27 cellular contexts compared by ENCODE assay signal in the genomic region with DNA sequence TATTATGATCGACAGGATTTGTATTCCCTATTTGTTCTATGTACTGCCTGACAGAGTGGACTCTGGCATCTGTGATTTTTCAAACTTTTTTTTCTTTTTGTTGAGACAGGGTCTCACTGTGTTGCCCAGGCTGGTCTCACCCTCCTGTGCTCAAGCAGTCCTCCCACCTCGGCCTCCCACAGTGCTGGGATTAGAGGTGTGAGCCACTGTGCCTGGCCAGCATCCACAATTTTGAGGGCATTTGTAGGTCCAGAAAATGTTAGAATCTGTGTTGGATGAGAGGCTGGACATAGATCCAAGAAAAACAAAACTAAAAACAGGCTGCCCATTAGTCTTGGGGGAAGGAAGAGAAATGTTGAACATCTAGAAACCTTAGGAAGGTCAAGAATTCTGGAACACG. TPM values are rescaled to one million over a fixed set of nuclear protein-coding genes. Genes with fewer than 3 reads are reported as not detected.
A peak's percentile ranks its signal among the peaks of the same experiment; 100 is the strongest.
DNase-seq lines count a peak whose midpoint lies in the region; ATAC-seq and TF ChIP-seq lines count a peak whose summit lies in the region.
"Had no signal": no experiment of that assay in that cellular context is flagged by ENCODE, and none has a peak within 500 bp of the region (broad histone marks: within the 10 kb centered on the region; RNA-seq: fewer than 3 reads in every experiment).

No MANE protein-coding gene starts in this region.

- intact Hi-C loops in IMR-90 (cut with micrococcal nuclease) (no loop called here), left ventricle myocardium superior (cut with micrococcal nuclease) (no loop called here)

- in situ Hi-C loops in IMR-90 (cut with MboI; ENCODE audit: low sequenced_read_pairs), result no loop called here

- ATAC-seq in IMR-90 (ENCODE audit: low read depth) (no peak; the same call in 1 of the 2 replicates), left ventricle myocardium superior (no peak)
- no peak for ATAC-seq in effector memory CD8-positive, alpha-beta T cell (replicated peaks)
- ATAC-seq: heart right ventricle, left colon, natural killer cell, right cardiac atrium had no signal

- peak overlapping the region; percentile 58 for H2BK120ac ChIP-seq in IMR-90 (ENCODE audit: low read depth, low read length)

- peaks cover 22 to 39% of the 10 kb centered on the region in 2 experiments for H3K79me1 ChIP-seq in IMR-90 (ENCODE audit: low read depth in 1 of 2, low read length in 2 of 2)

- no peak for TF ChIP-seq CTCF in IMR-90 (conservative IDR thresholded peaks at IDR 0.05; ENCODE audit: low read depth, low read length)
- no peak for TF ChIP-seq CTCF in nephron progenitor cell (IDR thresholded peaks at IDR 0.05)

- no peaks in the 10 kb centered on the region for H3K27me3 ChIP-seq in IMR-90 (ENCODE audit: control insufficient read depth, insufficient read depth, low read length)
- H3K27me3 ChIP-seq: dorsolateral prefrontal cortex, heart right ventricle, vagina had no signal

- no peaks in the 10 kb centered on the region for H3K9me3 Mint-ChIP-seq in nephron progenitor cell
- H3K9me3 Mint-ChIP-seq in effector memory CD8-positive, alpha-beta T cell, result no peaks in the 10 kb centered on the region
- H3K9me3 Mint-ChIP-seq: activated CD4-positive, alpha-beta memory T cell treated with anti-CD3 and anti-CD28 coated beads for 36 hours; central memory CD8-positive, alpha-beta T cell; natural killer cell had no signal

- H3K4me1 Mint-ChIP-seq in nephron progenitor cell, result no peaks in the 10 kb centered on the region
- peaks cover 2 to 6% of the 10 kb centered on the region in 2 donors for H3K4me1 Mint-ChIP-seq in effector memory CD8-positive, alpha-beta T cell (ENCODE audit: low read depth in 2 of 2)

- H3K9me1 ChIP-seq in IMR-90 (ENCODE audit: insufficient read depth, low read length), result peaks cover 7% of the 10 kb centered on the region

- peak overlapping the region; percentile 11; the same call in 1 of the 2 replicates for H2AK5ac ChIP-seq in IMR-90 (ENCODE audit: low read depth, low read length)

- no peak overlapping the region; the same call in 1 of the 2 replicates for H4K5ac ChIP-seq in IMR-90 (ENCODE audit: low read depth, low read length)

- H3K27ac Mint-ChIP-seq in nephron progenitor cell, result peak overlapping the region; percentile 8
- H3K27ac Mint-ChIP-seq in effector memory CD8-positive, alpha-beta T cell, result peak overlapping the region in 1 of 2 donors; percentile 41
- H3K27ac Mint-ChIP-seq: activated CD4-positive, alpha-beta memory T cell treated with anti-CD3 and anti-CD28 coated beads for 36 hours; natural killer cell had no signal

- H2BK20ac ChIP-seq in IMR-90 (ENCODE audit: low read depth, low read length), result peak overlapping the region; percentile 41; the same call in 1 of the 2 replicates

- peaks cover 3% of the 10 kb centered on the region for H3K27me3 Mint-ChIP-seq in nephron progenitor cell (ENCODE audit: low read depth, poor library complexity)
- H3K27me3 Mint-ChIP-seq in effector memory CD8-positive, alpha-beta T cell, result no peaks in the 10 kb centered on the region
- H3K27me3 Mint-ChIP-seq: activated CD4-positive, alpha-beta memory T cell treated with anti-CD3 and anti-CD28 coated beads for 36 hours; central memory CD8-positive, alpha-beta T cell had no signal

- TF ChIP-seq POLR2A in IMR-90 (IDR thresholded peaks at IDR 0.05; ENCODE audit: low read depth, low read length), result no peak

- H3K18ac ChIP-seq in IMR-90 (ENCODE audit: low read depth, low read length), result peak overlapping the region; percentile 89; the same call in 1 of the 2 replicates

- no peak overlapping the region for H2AK9ac ChIP-seq in IMR-90 (replicated peaks; ENCODE audit: low read depth, low read length, poor library complexity)

- no peak overlapping the region for H4K91ac ChIP-seq in IMR-90 (ENCODE audit: insufficient read depth, low read depth, low read length)

- H3K36me3 ChIP-seq in IMR-90 (ENCODE audit: control insufficient read depth, insufficient read depth, low read length), result peaks cover 15% of the 10 kb centered on the region

- no peak for TF ChIP-seq RAD21 in IMR-90 (IDR thresholded peaks at IDR 0.05; ENCODE audit: low read length)

- H3K4me2 ChIP-seq in IMR-90 (ENCODE audit: low read depth, low read length), result peak overlapping the region; percentile 74; the same call in 1 of the 2 replicates

- no peak overlapping the region for H2AFZ ChIP-seq in IMR-90 (replicated peaks; ENCODE audit: low read length, poor library complexity)
- H2AFZ ChIP-seq: parathyroid adenoma had no signal

- no peak overlapping the region for H3K56ac ChIP-seq in IMR-90 (ENCODE audit: extremely low read depth, insufficient read depth, low read length)

- DNase-seq in EH (ENCODE audit: low read depth) (peak; percentile 69), IMR-90 (peak; percentile 29), astrocyte of the hippocampus (ENCODE audit: low read depth, low spot score) (peak; percentile 66), nephron progenitor cell (no peak), left ventricle myocardium superior (no peak)
- no peak for DNase-seq in activated naive CD4-positive, alpha-beta T cell treated with Interleukin-2 at 50 U/mL for 16 hours
- no peak for DNase-seq in effector memory CD8-positive, alpha-beta T cell
- DNase-seq: activated CD4-positive, alpha-beta memory T cell treated with anti-CD3 and anti-CD28 coated beads for 36 hours; activated CD4-positive, CD25-positive, alpha-beta regulatory T cell; activated CD8-positive, alpha-beta memory T cell treated with anti-CD3 and anti-CD28 coated beads, Interleukin-2, amount 50 U/mL, for 48 hours; activated effector memory CD4-positive, alpha-beta T cell treated with anti-CD3 and anti-CD28 coated beads, Interleukin-2, amount 50 U/mL, for 16 hours; dorsolateral prefrontal cortex; heart right ventricle; left colon; midbrain; natural killer cell; NCI-H1105; NCI-H1930; NCI-H2227 treated with DMSO at 0.1 percent for 48 hours; NCI-H748 treated with DMSO at 0.1 percent for 48 hours; right cardiac atrium; stimulated activated CD4-positive, alpha-beta T cell treated with anti-CD3 and anti-CD28 coated beads, Interleukin-4, amount 100 ng/mL, for 4 hours; stimulated activated naive CD4-positive, alpha-beta T cell had no signal

- H3K4me3 Mint-ChIP-seq in nephron progenitor cell, result no peak overlapping the region
- H3K4me3 Mint-ChIP-seq in effector memory CD8-positive, alpha-beta T cell, result no peak overlapping the region
- H3K4me3 Mint-ChIP-seq: activated CD4-positive, alpha-beta memory T cell treated with anti-CD3 and anti-CD28 coated beads for 36 hours; central memory CD8-positive, alpha-beta T cell; natural killer cell had no signal

- H3K23ac ChIP-seq in IMR-90 (ENCODE audit: low read depth, low read length), result no peak overlapping the region

- H2BK15ac ChIP-seq in IMR-90 (ENCODE audit: low read depth, low read length), result no peak overlapping the region; the same call in 2 of the 3 replicates

- CTCF ChIA-PET in IMR-90 (lab: Yijun Ruan, JAX), result no interaction called here

- no peak overlapping the region for H3K9ac ChIP-seq in IMR-90 (ENCODE audit: low read depth, low read length)
- H3K9ac ChIP-seq: parathyroid adenoma had no signal

- H3K4ac ChIP-seq in IMR-90 (ENCODE audit: low read depth, low read length), result peak overlapping the region; percentile 58

- no CpG with 5 or more reads among the region's 3 CpGs for WGBS in IMR-90 (ENCODE audit: extremely low coverage in 2 of 2, insufficient read length in 1 of 2), 2 experiments

- dilution Hi-C loops in IMR-90 (cut with HindIII; ENCODE audit: low sequenced_read_pairs, unreplicated experiment), result no loop called here

- BruUV-seq in IMR-90 (replicated peaks; lab: Mats Ljungman, UMichigan), result no TSS peak

- POLR2A ChIA-PET in IMR-90 (lab: Charles Lee; ENCODE audit: unreplicated experiment), result no interaction called here

- peaks cover 16% of the 10 kb centered on the region for H3K4me1 ChIP-seq in IMR-90 (ENCODE audit: control insufficient read depth, insufficient read depth, low read length)
- H3K4me1 ChIP-seq: vagina had no signal

- peak overlapping the region; percentile 61 for H2BK5ac ChIP-seq in IMR-90 (ENCODE audit: low read depth, low read length, poor library complexity, severe bottlenecking)

- H3K9me3 ChIP-seq in IMR-90 (ENCODE audit: control insufficient read depth, insufficient read depth, low read length), result no peaks in the 10 kb centered on the region
- H3K9me3 ChIP-seq: heart right ventricle, thoracic aorta, vagina had no signal

- peak overlapping the region; percentile 51; the same call in 1 of the 2 replicates for H3K27ac ChIP-seq in IMR-90 (ENCODE audit: insufficient read depth, low read length)
- H3K27ac ChIP-seq: dorsolateral prefrontal cortex, heart right ventricle, parathyroid adenoma, thoracic aorta, vagina had no signal

- H3K14ac ChIP-seq in IMR-90 (replicated peaks; ENCODE audit: low read depth, low read length), result peak overlapping the region; percentile 6; the same call in 1 of the 2 replicates

- H3K36me3 Mint-ChIP-seq in nephron progenitor cell (ENCODE audit: low read depth), result peaks cover 49% of the 10 kb centered on the region
- peaks cover 25% of the 10 kb centered on the region for H3K36me3 Mint-ChIP-seq in effector memory CD8-positive, alpha-beta T cell (ENCODE audit: insufficient read depth)

- no peak overlapping the region for H3K4me3 ChIP-seq in IMR-90 (ENCODE audit: insufficient read depth, low read depth, low read length)
- H3K4me3 ChIP-seq: dorsolateral prefrontal cortex, heart right ventricle, thoracic aorta, vagina had no signal

- no peaks in the 10 kb centered on the region; the same call in 1 of the 2 replicates for H4K20me1 ChIP-seq in IMR-90 (ENCODE audit: insufficient read depth, low read length)

- peak overlapping the region in 1 of 2 experiments; percentile 25; a peak in 2 of 4 replicates for H4K8ac ChIP-seq in IMR-90 (ENCODE audit: low read depth in 2 of 2, low read length in 2 of 2)

TF ChIP-seq in IMR-90, 13 proteins besides CTCF, POLR2A, EP300 and RAD21 (continues in another document):
- TF ChIP-seq CHD1 (IDR thresholded peaks at IDR 0.05; ENCODE audit: low read depth, low read length), result no peak
- no peak for TF ChIP-seq RFX5 (IDR thresholded peaks at IDR 0.05; ENCODE audit: low read depth, low read length)
- TF ChIP-seq NFE2L2 (IDR thresholded peaks at IDR 0.05; ENCODE audit: low read depth, low read length), result no peak
- TF ChIP-seq SMC3 (IDR thresholded peaks at IDR 0.05; ENCODE audit: low read depth, low read length), result no peak

RNA-seq across cellular contexts. Expression of a gene that starts 34.3 kb away (rescaled TPM):
- total RNA-seq in IMR-90 (2012; rRNA removed), result 26.7 and 27.5 TPM in 2 replicates
- polyA plus RNA-seq in IMR-90 (2012; rRNA removed), result 9.4 and 12.2 TPM in 2 replicates
- 6.0 and 7.9 TPM in 2 replicates for polyA plus RNA-seq in IMR-90 (2012; cell fraction: cytosol; rRNA removed)
- polyA plus RNA-seq in IMR-90 (2012; cell fraction: nucleus; rRNA removed; ENCODE audit: low replicate concordance), result 8.9 and 27.3 TPM in 2 replicates
- 15.3 TPM for total RNA-seq in left ventricle myocardium superior

RNA-seq across cellular contexts. Expression of a gene that starts 38.3 kb away (rescaled TPM):
- total RNA-seq in IMR-90 (2012; rRNA removed) (15.8 and 17.8 TPM in 2 replicates), left ventricle myocardium superior (172 TPM)
- polyA plus RNA-seq in IMR-90 (2012; rRNA removed), result 31.6 and 33.1 TPM in 2 replicates
- polyA plus RNA-seq in IMR-90 (2012; cell fraction: cytosol; rRNA removed), result 21.7 and 49.0 TPM in 2 replicates
- 10.9 and 17.4 TPM in 2 replicates for polyA plus RNA-seq in IMR-90 (2012; cell fraction: nucleus; rRNA removed; ENCODE audit: low replicate concordance)

Comparison
In these comparisons a context has a peak if more than half of its experiments do, and no peak if none do; other contexts are left out.
1. DNase-seq: peak in EH (single experiment), IMR-90 (single experiment) and astrocyte of the hippocampus (single experiment); none in nephron progenitor cell (single experiment), activated naive CD4-positive, alpha-beta T cell treated with Interleukin-2 at 50 U/mL for 16 hours (single experiment), left ventricle myocardium superior (single experiment) and effector memory CD8-positive, alpha-beta T cell (0 of 3).